8 cellular contexts compared by ENCODE assay signal in the genomic region with DNA sequence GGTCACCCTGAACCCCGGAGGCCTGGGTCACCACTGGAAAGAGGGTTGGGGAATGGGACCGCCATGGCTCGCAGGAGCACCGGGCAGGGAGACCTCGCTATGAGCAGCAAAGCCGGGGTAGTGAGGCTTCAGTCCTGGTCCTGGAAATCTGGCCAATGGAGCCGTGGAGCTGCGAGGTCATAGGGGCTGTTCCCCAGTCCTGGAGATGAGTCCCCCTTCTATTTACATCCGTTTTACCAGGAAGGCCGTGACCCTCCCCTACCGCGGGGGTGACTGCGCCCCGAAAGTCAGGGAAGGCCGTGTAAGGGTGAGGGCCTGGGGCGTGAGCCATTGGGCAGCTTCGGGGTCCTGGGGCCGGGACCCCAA. TPM values are rescaled to one million over a fixed set of nuclear protein-coding genes. Genes with fewer than 3 reads are reported as not detected.
DNase-seq lines count a peak whose midpoint lies in the region; ATAC-seq lines count a peak whose summit lies in the region.

No MANE protein-coding gene starts in this region.

- H3K9me3 Mint-ChIP-seq in T-helper 2 cell treated with Interferon-gamma antibody and Interleukin-4, amounts not matched to agents 5 μg/mL and 100 μg/mL, for 36 hours: no peaks in the 10 kb centered on the region
- H3K9me3 Mint-ChIP-seq in activated T-helper 2 cell treated with anti-CD3 and anti-CD28 coated beads, Interferon-gamma antibody, Interleukin-2, Interleukin-4, amounts not matched to agents 10 μg/mL and 5 μg/mL and 100 μg/mL, durations not matched to agents 14 hours and 24 hours and 36 hours: no peaks in the 10 kb centered on the region
- H3K9me3 Mint-ChIP-seq in immature natural killer cell: no peaks in the 10 kb centered on the region

- H3K9ac ChIP-seq in stomach smooth muscle (ENCODE audit: low read length in 2 of 2): peak overlapping the region; percentile 36 to 68

- H3K4me3 Mint-ChIP-seq in T-helper 2 cell treated with Interferon-gamma antibody and Interleukin-4, amounts not matched to agents 5 μg/mL and 100 μg/mL, for 36 hours: peak overlapping the region; percentile 82
- H3K4me3 Mint-ChIP-seq in activated T-helper 2 cell treated with anti-CD3 and anti-CD28 coated beads, Interferon-gamma antibody, Interleukin-2, Interleukin-4, amounts not matched to agents 10 μg/mL and 5 μg/mL and 100 μg/mL, durations not matched to agents 14 hours and 24 hours and 36 hours (ENCODE audit: low read depth): peak overlapping the region; percentile 79
- peak overlapping the region; percentile 72 to 82 (median 78) for H3K4me3 Mint-ChIP-seq in immature natural killer cell

- H3K27ac ChIP-seq in stomach smooth muscle (ENCODE audit: low read length): no peak overlapping the region

- ATAC-seq in GM19351 (IDR thresholded peaks at IDR 0.05; ENCODE audit: unreplicated experiment): no peak

- no peaks in the 10 kb centered on the region for H3K27me3 Mint-ChIP-seq in T-helper 2 cell treated with Interferon-gamma antibody and Interleukin-4, amounts not matched to agents 5 μg/mL and 100 μg/mL, for 36 hours (ENCODE audit: low read depth)
- H3K27me3 Mint-ChIP-seq in activated T-helper 2 cell treated with anti-CD3 and anti-CD28 coated beads, Interferon-gamma antibody, Interleukin-2, Interleukin-4, amounts not matched to agents 10 μg/mL and 5 μg/mL and 100 μg/mL, durations not matched to agents 14 hours and 24 hours and 36 hours (ENCODE audit: low read depth): no peaks in the 10 kb centered on the region
- peaks cover 2 to 11% (median 6%) of the 10 kb centered on the region in 3 donors for H3K27me3 Mint-ChIP-seq in immature natural killer cell (ENCODE audit: low read depth in 3 of 3)

- H3K27me3 ChIP-seq in stomach smooth muscle (ENCODE audit: control insufficient read depth in 1 of 2, insufficient read depth in 2 of 2, low read length in 2 of 2): no peaks in the 10 kb centered on the region

- H3K27ac Mint-ChIP-seq in T-helper 2 cell treated with Interferon-gamma antibody and Interleukin-4, amounts not matched to agents 5 μg/mL and 100 μg/mL, for 36 hours: peak overlapping the region; percentile 60
- peak overlapping the region; percentile 63 for H3K27ac Mint-ChIP-seq in activated T-helper 2 cell treated with anti-CD3 and anti-CD28 coated beads, Interferon-gamma antibody, Interleukin-2, Interleukin-4, amounts not matched to agents 10 μg/mL and 5 μg/mL and 100 μg/mL, durations not matched to agents 14 hours and 24 hours and 36 hours
- H3K27ac Mint-ChIP-seq in immature natural killer cell: peak overlapping the region in 4 of 6 donors; percentile 40 to 69 (median 64)

- H3K36me3 Mint-ChIP-seq in T-helper 2 cell treated with Interferon-gamma antibody and Interleukin-4, amounts not matched to agents 5 μg/mL and 100 μg/mL, for 36 hours (ENCODE audit: low read depth): peaks cover 5% of the 10 kb centered on the region
- peaks cover 10% of the 10 kb centered on the region for H3K36me3 Mint-ChIP-seq in activated T-helper 2 cell treated with anti-CD3 and anti-CD28 coated beads, Interferon-gamma antibody, Interleukin-2, Interleukin-4, amounts not matched to agents 10 μg/mL and 5 μg/mL and 100 μg/mL, durations not matched to agents 14 hours and 24 hours and 36 hours (ENCODE audit: low read depth)
- H3K36me3 Mint-ChIP-seq in immature natural killer cell: no peaks in the 10 kb centered on the region

- peak overlapping the region; percentile 72 to 73 for H3K4me3 ChIP-seq in stomach smooth muscle (ENCODE audit: low read length in 2 of 2)

- peaks cover 0 to 2% of the 10 kb centered on the region in 2 donors for H3K36me3 ChIP-seq in stomach smooth muscle (ENCODE audit: control insufficient read depth in 2 of 2, insufficient read depth in 2 of 2, low read length in 2 of 2)

- peaks cover 27% of the 10 kb centered on the region for H3K4me1 ChIP-seq in stomach smooth muscle (ENCODE audit: control insufficient read depth, insufficient read depth, low read length)

- H3K4me1 Mint-ChIP-seq in T-helper 2 cell treated with Interferon-gamma antibody and Interleukin-4, amounts not matched to agents 5 μg/mL and 100 μg/mL, for 36 hours (ENCODE audit: low read depth): peaks cover 8% of the 10 kb centered on the region
- peaks cover 3% of the 10 kb centered on the region for H3K4me1 Mint-ChIP-seq in activated T-helper 2 cell treated with anti-CD3 and anti-CD28 coated beads, Interferon-gamma antibody, Interleukin-2, Interleukin-4, amounts not matched to agents 10 μg/mL and 5 μg/mL and 100 μg/mL, durations not matched to agents 14 hours and 24 hours and 36 hours (ENCODE audit: low read depth)
- peaks cover 15 to 16% of the 10 kb centered on the region in 2 donors for H3K4me1 Mint-ChIP-seq in immature natural killer cell

- H3K9me3 ChIP-seq in stomach smooth muscle (ENCODE audit: control insufficient read depth in 2 of 2, low read length in 2 of 2): no peaks in the 10 kb centered on the region

- intact Hi-C loops in activated T-helper 2 cell treated with anti-CD3 and anti-CD28 coated beads, Interferon-gamma antibody, Interleukin-2, Interleukin-4, amounts not matched to agents 10 μg/mL and 5 μg/mL and 100 μg/mL, durations not matched to agents 14 hours and 24 hours and 36 hours (cut with micrococcal nuclease): no loop called here

- no peak for DNase-seq in T-helper 2 cell treated with Interferon-gamma antibody and Interleukin-4, amounts not matched to agents 5 μg/mL and 100 μg/mL, for 36 hours (ENCODE audit: low spot score)
- DNase-seq in T-helper 2 cell: no peak
- DNase-seq in activated T-helper 2 cell treated with anti-CD3 and anti-CD28 coated beads, Interferon-gamma antibody, Interleukin-2, Interleukin-4, amounts not matched to agents 10 μg/mL and 5 μg/mL and 100 μg/mL, durations not matched to agents 14 hours and 24 hours and 36 hours (ENCODE audit: low spot score): no peak
- no peak for DNase-seq in immature natural killer cell
- DNase-seq in D341Med (ENCODE audit: low spot score): no peak
- no peak for DNase-seq in GM19240 (ENCODE audit: insufficient read length, low spot score)

RNA-seq across cellular contexts. Expression of a gene that starts 0.4 kb away (rescaled TPM):
- total RNA-seq in activated T-helper 2 cell treated with anti-CD3 and anti-CD28 coated beads, Interferon-gamma antibody, Interleukin-2, Interleukin-4, amounts not matched to agents 10 μg/mL and 5 μg/mL and 100 μg/mL, durations not matched to agents 14 hours and 24 hours and 36 hours: 27.3 and 27.6 TPM in 2 replicates
- polyA plus RNA-seq in immature natural killer cell: 1 to 10 TPM; 2.6 to 7.7 (median 2.7) TPM

RNA-seq across cellular contexts. Expression of a gene that starts 5.2 kb away (rescaled TPM):
- total RNA-seq in activated T-helper 2 cell treated with anti-CD3 and anti-CD28 coated beads, Interferon-gamma antibody, Interleukin-2, Interleukin-4, amounts not matched to agents 10 μg/mL and 5 μg/mL and 100 μg/mL, durations not matched to agents 14 hours and 24 hours and 36 hours: 2,210 and 2,217 TPM in 2 replicates
- 1,000 to 10,000 TPM in 2 of 3 donors, 100 to 1,000 TPM in 1; 640 to 2,076 (median 1,474) TPM for polyA plus RNA-seq in immature natural killer cell

RNA-seq across cellular contexts. Expression of a gene that starts 6.5 kb away (rescaled TPM):
- total RNA-seq in activated T-helper 2 cell treated with anti-CD3 and anti-CD28 coated beads, Interferon-gamma antibody, Interleukin-2, Interleukin-4, amounts not matched to agents 10 μg/mL and 5 μg/mL and 100 μg/mL, durations not matched to agents 14 hours and 24 hours and 36 hours: 58.7 and 64.5 TPM in 2 replicates
- 10 to 100 TPM in 1 of 3 donors, 1 to 10 TPM in 2; 5.2 to 14.9 (median 7.7) TPM for polyA plus RNA-seq in immature natural killer cell

RNA-seq across cellular contexts. Expression of a gene that starts 14.1 kb away (rescaled TPM):
- 56.1 and 59.8 TPM in 2 replicates for total RNA-seq in activated T-helper 2 cell treated with anti-CD3 and anti-CD28 coated beads, Interferon-gamma antibody, Interleukin-2, Interleukin-4, amounts not matched to agents 10 μg/mL and 5 μg/mL and 100 μg/mL, durations not matched to agents 14 hours and 24 hours and 36 hours
- polyA plus RNA-seq in immature natural killer cell: 10 to 100 TPM; 10.9 to 42.3 (median 23.4) TPM

RNA-seq across cellular contexts. Expression of a gene that starts 14.7 kb away (rescaled TPM):
- 2.2 and 2.6 TPM in 2 replicates for total RNA-seq in activated T-helper 2 cell treated with anti-CD3 and anti-CD28 coated beads, Interferon-gamma antibody, Interleukin-2, Interleukin-4, amounts not matched to agents 10 μg/mL and 5 μg/mL and 100 μg/mL, durations not matched to agents 14 hours and 24 hours and 36 hours
- polyA plus RNA-seq in immature natural killer cell: not detected
